14 cellular contexts compared by ENCODE assay signal in genomic region chr2:240194341-240194762, GRCh38. TPM values are rescaled to one million over a fixed set of nuclear protein-coding genes. Genes with fewer than 3 reads are reported as not detected.
DNase-seq lines count a peak whose midpoint lies in the region; ATAC-seq, FAIRE-seq and TF ChIP-seq lines count a peak whose summit lies in the region.
"Not testable (repeated sequence)": the region's sequence is repeated elsewhere in the genome, so short reads cannot be mapped to it uniquely, and the experiment has no call there.
"Had no signal": no experiment of that assay in that cellular context is flagged by ENCODE, and none has a peak within 500 bp of the region (broad histone marks: within the 10 kb centered on the region; RNA-seq: fewer than 3 reads in every experiment).

No MANE protein-coding gene starts in this region.

- H3K9me3 ChIP-seq in AG04450 (ENCODE audit: control insufficient read depth, insufficient read depth, low read length); HEK293 (ENCODE audit: control insufficient read depth, insufficient read depth, low read depth, low read length); RWPE2 (ENCODE audit: severe bottlenecking): not testable (repeated sequence)

- CTCF ChIA-PET in AG04450 (lab: Charles Lee); HEK293 (lab: Yijun Ruan, JAX): not testable (repeated sequence)

- H3K27me3 ChIP-seq in AG04450 (ENCODE audit: control insufficient read depth, insufficient read depth, low read length) (peaks cover 32% of the 10 kb centered on the region), RWPE2 (ENCODE audit: insufficient read depth, poor library complexity, severe bottlenecking) (peaks cover 10% of the 10 kb centered on the region)
- not testable (repeated sequence) for H3K27me3 ChIP-seq in bronchial epithelial cell (ENCODE audit: control insufficient read depth, insufficient read depth, low read length)

- H3K4me3 ChIP-seq in AG04450 (ENCODE audit: low read depth, low read length); HEK293 (ENCODE audit: low read depth, low read length); RWPE2 (ENCODE audit: severe bottlenecking); bronchial epithelial cell (ENCODE audit: low read depth, low read length); fibroblast of the aortic adventitia (ENCODE audit: low read depth, low read length): not testable (repeated sequence)

- FAIRE-seq in bronchial epithelial cell (lab: Jason Lieb, UNC), result not testable (repeated sequence)

- TF ChIP-seq CTCF in AG04450 (IDR thresholded peaks at IDR 0.05; ENCODE audit: low read depth, low read length), result peak; percentile 16; the same call in 1 of the 2 replicates
- TF ChIP-seq CTCF in HEK293 (tag by site-specific recombination; IDR thresholded peaks at IDR 0.05), result peak; percentile 7; the same call in 1 of the 2 replicates
- TF ChIP-seq CTCF in RWPE2 (IDR thresholded peaks at IDR 0.05; ENCODE audit: poor library complexity, severe bottlenecking), result peak; percentile 38
- peak; percentile 10 for TF ChIP-seq CTCF in bronchial epithelial cell (IDR thresholded peaks at IDR 0.05; ENCODE audit: insufficient read depth, low read length, severe bottlenecking)
- peak; percentile 8 for TF ChIP-seq CTCF in fibroblast of the aortic adventitia (IDR thresholded peaks at IDR 0.05; ENCODE audit: insufficient read depth, low read length)
- not testable (repeated sequence) for TF ChIP-seq CTCF in omental fat pad (IDR thresholded peaks at IDR 0.05)

- H3K27ac ChIP-seq in AG04450 (ENCODE audit: low read depth, low read length); HEK293 (ENCODE audit: extremely low read depth, low read depth, low read length); RWPE2 (ENCODE audit: poor library complexity, severe bottlenecking): not testable (repeated sequence)

- H3K36me3 ChIP-seq in HEK293 (ENCODE audit: control insufficient read depth in 2 of 2, insufficient read depth in 1 of 2, low read length in 2 of 2); RWPE2 (ENCODE audit: low read depth); bronchial epithelial cell (ENCODE audit: control insufficient read depth, insufficient read depth, low read length): not testable (repeated sequence)

- POLR2A ChIA-PET in AG04450 (lab: Yijun Ruan, JAX); HEK293 (lab: Yijun Ruan, JAX): not testable (repeated sequence)

- H3K4me1 ChIP-seq in HEK293 (ENCODE audit: control insufficient read depth, insufficient read depth, low read length); RWPE2 (ENCODE audit: insufficient read depth, poor library complexity, severe bottlenecking): not testable (repeated sequence)

- DNase-seq in AG04450 (ENCODE audit: low read depth, low spot score); left lobe of liver (ENCODE audit: low spot score); omental fat pad (ENCODE audit: low spot score): not testable (repeated sequence)
- peak; percentile 7 for DNase-seq in RWPE2 (ENCODE audit: low spot score)
- peak; percentile 32 for DNase-seq in bronchial epithelial cell (ENCODE audit: low read depth)
- DNase-seq in fibroblast of the aortic adventitia (ENCODE audit: low read depth), result peak; percentile 15
- peak; percentile 50 for DNase-seq in superior temporal gyrus (ENCODE audit: extremely low spot score)

- ATAC-seq in RWPE2 (ENCODE audit: low read depth) (peak; percentile 27; the same call in 1 of the 3 replicates), left lobe of liver (peak; percentile 86), omental fat pad (ENCODE audit: low FRiP score) (peak; percentile 15)

TF ChIP-seq in HEK293, 187 proteins besides CTCF, POLR2A, EP300 and RAD21:
- TF ChIP-seq TRIM28 (IDR thresholded peaks at IDR 0.05; ENCODE audit: borderline replicate concordance, low read length), result peak; percentile 29; the same call in 1 of the 2 replicates
- peak; percentile 23; the same call in 1 of the 2 replicates for TF ChIP-seq ZNF140 (tag by site-specific recombination; IDR thresholded peaks at IDR 0.05)

RNA-seq across cellular contexts. Expression of gene OTOS, which starts 53.9 kb away (rescaled TPM):
- not detected in 2 replicates for polyA plus RNA-seq in AG04450 (2011; rRNA removed)
- polyA minus RNA-seq in AG04450 (2011; rRNA and poly(A)+ RNA removed), result not detected in 2 replicates
- total RNA-seq in bronchial epithelial cell, result not detected in 2 replicates
- total RNA-seq in fibroblast of the aortic adventitia (ENCODE audit: low replicate concordance), result not detected in 2 replicates
- not detected for total RNA-seq in left lobe of liver
- total RNA-seq in omental fat pad, result not detected
- total RNA-seq: CD8-positive, alpha-beta T cell; esophagus muscularis mucosa; heart right ventricle; naive thymus-derived CD8-positive, alpha-beta T cell; NCI-H460; ureter had no signal
- polyA plus RNA-seq: heart right ventricle; naive thymus-derived CD8-positive, alpha-beta T cell had no signal

RNA-seq across cellular contexts. Expression of gene COPS9, which starts 58.2 kb away (rescaled TPM):
- 322 and 360 TPM in 2 replicates for polyA plus RNA-seq in AG04450 (2011; rRNA removed)
- polyA minus RNA-seq in AG04450 (2011; rRNA and poly(A)+ RNA removed), result 17.2 and 18.4 TPM in 2 replicates
- total RNA-seq in bronchial epithelial cell (35.0 and 79.2 TPM in 2 replicates), fibroblast of the aortic adventitia (ENCODE audit: low replicate concordance) (37.6 and 73.0 TPM in 2 replicates), left lobe of liver (39.3 TPM), omental fat pad (100 to 1,000 TPM; 130 to 198 (median 150) TPM)

Comparison
In these comparisons a context has a peak if more than half of its experiments do, and no peak if none do; other contexts are left out.
1. ATAC-seq: peak in every context shown above with its lines; median percentile 86 in left lobe of liver; 27 in RWPE2; 15 in omental fat pad.